9 cellular contexts compared by ENCODE assay signal in genomic region chr15:24957691-24958090, GRCh38. TPM values are rescaled to one million over a fixed set of nuclear protein-coding genes. Genes with fewer than 3 reads are reported as not detected.
DNase-seq lines count a peak whose midpoint lies in the region; ATAC-seq and TF ChIP-seq lines count a peak whose summit lies in the region.
"Had no signal": no experiment of that assay in that cellular context is flagged by ENCODE, and none has a peak within 500 bp of the region (broad histone marks: within the 10 kb centered on the region; RNA-seq: fewer than 3 reads in every experiment).

No MANE protein-coding gene starts in this region.

- H3K36me3 ChIP-seq in Loucy (ENCODE audit: insufficient read depth, low read length), result peaks cover 5% of the 10 kb centered on the region
- H3K36me3 ChIP-seq in ectodermal cell (ENCODE audit: control insufficient read depth, insufficient read depth, low read length), result peaks cover 2% of the 10 kb centered on the region

- peaks cover 51% of the 10 kb centered on the region for H3K36me3 Mint-ChIP-seq in nephron progenitor cell (ENCODE audit: low read depth)

- H3K9me2 ChIP-seq in Loucy (replicated peaks; ENCODE audit: low read depth, low read length), result no peaks in the 10 kb centered on the region

- H3K27me3 Mint-ChIP-seq in nephron progenitor cell (ENCODE audit: low read depth, poor library complexity), result no peaks in the 10 kb centered on the region

- peaks cover 12% of the 10 kb centered on the region for H3K4me1 Mint-ChIP-seq in nephron progenitor cell

- no peak overlapping the region for H2AFZ ChIP-seq in Loucy (ENCODE audit: low read length)

- H3K9me3 Mint-ChIP-seq in nephron progenitor cell, result peaks cover 63% of the 10 kb centered on the region

- H3K27me3 ChIP-seq in Loucy (ENCODE audit: insufficient read depth, low read length, poor library complexity, severe bottlenecking) (no peaks in the 10 kb centered on the region), ectodermal cell (ENCODE audit: control insufficient read depth, insufficient read depth, low read length, poor library complexity, severe bottlenecking) (no peaks in the 10 kb centered on the region)

- H3K27ac Mint-ChIP-seq in nephron progenitor cell, result peak overlapping the region; percentile 72

- ATAC-seq in HG02852 (IDR thresholded peaks at IDR 0.05; ENCODE audit: unreplicated experiment), result no peak

- peak overlapping the region; percentile 92 for H3K4me3 Mint-ChIP-seq in nephron progenitor cell

- peaks cover 28% of the 10 kb centered on the region for H3K4me1 ChIP-seq in Loucy (ENCODE audit: insufficient read depth, low read length, poor library complexity, severe bottlenecking)
- no peaks in the 10 kb centered on the region for H3K4me1 ChIP-seq in ectodermal cell (ENCODE audit: control insufficient read depth, insufficient read depth, low read length)

- 35 to 55% methylated on average over 2 of the region's 2 CpGs for WGBS in ectodermal cell, 2 experiments

- H4K20me1 ChIP-seq in Loucy (ENCODE audit: insufficient read depth, low read length, poor library complexity, severe bottlenecking), result peaks cover 38% of the 10 kb centered on the region

- H3K9me3 ChIP-seq in Loucy (ENCODE audit: insufficient read depth, low read depth, low read length) (no peaks in the 10 kb centered on the region), ectodermal cell (ENCODE audit: control insufficient read depth, low read length) (peaks cover 2% of the 10 kb centered on the region)

- DNase-seq in DMS79 treated with DMSO at 0.1 percent for 48 hours (lab: John Stamatoyannopoulos, UW) (peak; percentile 26), nephron progenitor cell (no peak), occipital lobe (lab: John Stamatoyannopoulos, UW) (no peak), NOMO-1 treated with DMSO at 0.1 percent for 48 hours (lab: John Stamatoyannopoulos, UW; ENCODE audit: unreplicated experiment) (no peak)
- DNase-seq: DMS153, NCI-H774 had no signal

- peaks cover 68% of the 10 kb centered on the region for H3K79me2 ChIP-seq in Loucy (ENCODE audit: insufficient read depth, low read length)

- H3F3A ChIP-seq in Loucy (ENCODE audit: low read depth), result no peaks in the 10 kb centered on the region

- H3K27ac ChIP-seq in ectodermal cell (ENCODE audit: insufficient read depth, low read depth, low read length, poor library complexity, severe bottlenecking), result no peak overlapping the region

- H3K9ac ChIP-seq in Loucy (ENCODE audit: low read depth, low read length, poor library complexity, severe bottlenecking), result peak overlapping the region; percentile 77

- H3K4me3 ChIP-seq in Loucy (ENCODE audit: low read length, poor library complexity, severe bottlenecking) (peak overlapping the region; percentile 90), ectodermal cell (ENCODE audit: insufficient read depth, low read depth, low read length) (peak overlapping the region; percentile 74)

- peak overlapping the region; percentile 75 for H3K4me2 ChIP-seq in Loucy (ENCODE audit: low read depth, low read length, poor library complexity, severe bottlenecking)

- TF ChIP-seq CTCF in Loucy (conservative IDR thresholded peaks at IDR 0.05; ENCODE audit: low read length) (no peak), nephron progenitor cell (IDR thresholded peaks at IDR 0.05) (no peak)

RNA-seq across cellular contexts. Expression of gene SNRPN, which starts 2.9 kb away (rescaled TPM):
- polyA plus RNA-seq in ectodermal cell (2013, experiment 1 of 4), result 285 TPM
- 286 TPM for polyA plus RNA-seq in ectodermal cell (2013, experiment 2 of 4)
- polyA plus RNA-seq in ectodermal cell (2013, experiment 3 of 4), result 253 TPM
- polyA plus RNA-seq in ectodermal cell (2013, experiment 4 of 4), result 276 TPM
- 175 TPM for total RNA-seq in occipital lobe

RNA-seq across cellular contexts. Expression of gene SNURF, which starts 2.9 kb away (rescaled TPM):
- 21.4 TPM for polyA plus RNA-seq in ectodermal cell (2013, experiment 1 of 4)
- polyA plus RNA-seq in ectodermal cell (2013, experiment 2 of 4), result 26.3 TPM
- polyA plus RNA-seq in ectodermal cell (2013, experiment 3 of 4), result 43.8 TPM
- 38.5 TPM for polyA plus RNA-seq in ectodermal cell (2013, experiment 4 of 4)
- 51.9 TPM for total RNA-seq in occipital lobe
